22 cellular contexts compared by ENCODE assay signal in the genomic region with DNA sequence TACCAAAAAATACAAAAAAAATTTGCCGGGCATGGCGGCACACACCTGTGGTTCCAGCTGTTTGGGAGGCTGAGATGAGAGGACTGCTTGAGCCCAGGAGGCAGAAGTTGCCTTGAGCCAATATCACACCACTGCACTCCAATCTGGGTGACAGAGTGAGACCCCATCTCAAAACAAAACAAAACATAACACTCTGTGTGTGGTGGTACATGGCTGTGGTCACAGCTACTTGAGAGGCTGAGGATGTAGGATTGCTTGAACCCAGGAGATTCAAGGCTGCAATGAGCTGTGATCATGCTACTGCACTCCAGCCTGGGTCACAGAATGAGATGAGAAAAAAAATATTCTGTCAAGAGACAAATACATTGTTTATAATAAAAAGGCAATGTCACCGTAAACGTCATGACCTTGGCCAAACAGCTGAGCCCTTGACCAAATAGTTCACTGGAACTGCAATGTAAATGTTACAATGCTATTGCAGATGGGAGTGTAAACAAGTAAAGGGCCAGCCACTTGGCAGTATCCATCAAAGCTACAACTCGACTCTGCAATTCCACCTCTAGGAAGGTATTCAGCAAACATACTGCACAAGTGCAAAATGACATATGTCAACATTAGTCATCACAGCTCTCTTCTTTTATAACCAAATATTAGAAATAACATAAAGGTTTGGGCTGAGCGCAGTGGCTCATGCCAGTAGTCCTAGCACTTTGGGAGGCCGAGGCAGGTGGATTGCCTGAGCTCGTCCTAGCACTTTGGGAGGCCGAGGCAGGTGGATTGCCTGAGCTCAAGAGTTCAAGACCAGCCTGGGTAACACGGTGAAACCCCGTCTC. TPM values are rescaled to one million over a fixed set of nuclear protein-coding genes. Genes with fewer than 3 reads are reported as not detected.
A peak's percentile ranks its signal among the peaks of the same experiment; 100 is the strongest.
DNase-seq lines count a peak whose midpoint lies in the region; ATAC-seq and TF ChIP-seq lines count a peak whose summit lies in the region.
"Had no signal": no experiment of that assay in that cellular context is flagged by ENCODE, and none has a peak within 500 bp of the region (broad histone marks: within the 10 kb centered on the region; RNA-seq: fewer than 3 reads in every experiment).

No MANE protein-coding gene starts in this region.

- H3K27ac ChIP-seq in 22Rv1 (peak overlapping the region; percentile 38; the same call in 1 of the 2 replicates), left lung (peak overlapping the region in 1 of 2 donors; percentile 44), testis (no peak overlapping the region), ascending aorta (no peak overlapping the region)
- H3K27ac ChIP-seq: sigmoid colon, SJCRH30 had no signal

- H3K4me3 ChIP-seq in left lung (no peak overlapping the region), testis (no peak overlapping the region), ascending aorta (no peak overlapping the region)
- H3K4me3 ChIP-seq: sigmoid colon, SJCRH30, thoracic aorta had no signal

- peak; percentile 96 for ATAC-seq in left lung
- no peak for ATAC-seq in GM18520 (IDR thresholded peaks at IDR 0.05; ENCODE audit: unreplicated experiment)
- ATAC-seq: activated naive CD8-positive, alpha-beta T cell treated with anti-CD3 and anti-CD28 coated beads, Interleukin-2, amount 50 U/mL, for 24 hours; naive thymus-derived CD4-positive, alpha-beta T cell; stimulated activated effector memory CD8-positive, alpha-beta T cell treated with anti-CD3 and anti-CD28 coated beads, Interleukin-12 subunit alpha, Interleukin-12 subunit beta, amount 100 ng/mL, for 72 hours had no signal

- no peak overlapping the region for H3K27ac Mint-ChIP-seq in endothelial cell (ENCODE audit: unreplicated experiment)
- H3K27ac Mint-ChIP-seq: activated T-helper 2 cell treated with anti-CD3 and anti-CD28 coated beads, Interferon-gamma antibody, Interleukin-2, Interleukin-4, amounts not matched to agents 10 μg/mL and 5 μg/mL and 100 μg/mL, durations not matched to agents 14 hours and 24 hours and 36 hours; naive thymus-derived CD4-positive, alpha-beta T cell; stimulated activated effector memory CD8-positive, alpha-beta T cell treated with anti-CD3 and anti-CD28 coated beads, Interleukin-12 subunit alpha, Interleukin-12 subunit beta, amount 100 ng/mL, for 72 hours had no signal

- H3K27me3 ChIP-seq in left lung (no peaks in the 10 kb centered on the region), testis (no peaks in the 10 kb centered on the region), ascending aorta (no peaks in the 10 kb centered on the region)
- H3K27me3 ChIP-seq: sigmoid colon, SJCRH30 had no signal

- intact Hi-C loops in left lung (cut with DNase I), result no loop called here
- intact Hi-C loops in testis (cut with DNase I; ENCODE audit: low total_unique reads), result no loop called here
- intact Hi-C loops in ascending aorta (cut with DNase I), result no loop called here

- no peak overlapping the region for H3K4me3 Mint-ChIP-seq in endothelial cell (ENCODE audit: unreplicated experiment)
- H3K4me3 Mint-ChIP-seq: activated naive CD8-positive, alpha-beta T cell treated with anti-CD3 and anti-CD28 coated beads, Interleukin-2, amount 50 U/mL, for 24 hours; naive thymus-derived CD4-positive, alpha-beta T cell; stimulated activated effector memory CD8-positive, alpha-beta T cell treated with anti-CD3 and anti-CD28 coated beads, Interleukin-12 subunit alpha, Interleukin-12 subunit beta, amount 100 ng/mL, for 72 hours had no signal

- H3K36me3 Mint-ChIP-seq in endothelial cell (ENCODE audit: low read depth, unreplicated experiment), result peaks cover 4% of the 10 kb centered on the region

- WGBS in testis, 2 donors, result 86 to 91% methylated on average over 11 of the region's 11 CpGs

- H3K9me3 Mint-ChIP-seq in endothelial cell (ENCODE audit: unreplicated experiment), result no peaks in the 10 kb centered on the region
- H3K9me3 Mint-ChIP-seq: activated naive CD8-positive, alpha-beta T cell treated with anti-CD3 and anti-CD28 coated beads, Interleukin-2, amount 50 U/mL, for 24 hours; activated T-helper 2 cell treated with anti-CD3 and anti-CD28 coated beads, Interferon-gamma antibody, Interleukin-2, Interleukin-4, amounts not matched to agents 10 μg/mL and 5 μg/mL and 100 μg/mL, durations not matched to agents 14 hours and 24 hours and 36 hours; naive thymus-derived CD4-positive, alpha-beta T cell; stimulated activated effector memory CD8-positive, alpha-beta T cell treated with anti-CD3 and anti-CD28 coated beads, Interleukin-12 subunit alpha, Interleukin-12 subunit beta, amount 100 ng/mL, for 72 hours had no signal

- H3K4me1 ChIP-seq in left lung (peaks cover 0 to 14% of the 10 kb centered on the region in 2 donors), testis (no peaks in the 10 kb centered on the region), ascending aorta (no peaks in the 10 kb centered on the region)
- H3K4me1 ChIP-seq: sigmoid colon, SJCRH30 had no signal

- H3K36me3 ChIP-seq in left lung, result peaks cover 0 to 71% of the 10 kb centered on the region in 2 donors
- no peaks in the 10 kb centered on the region for H3K36me3 ChIP-seq in testis (ENCODE audit: low read depth, missing control alignments)
- H3K36me3 ChIP-seq in ascending aorta, result peaks cover 23 to 73% of the 10 kb centered on the region in 2 donors

- H3K9me3 ChIP-seq in left lung, result no peaks in the 10 kb centered on the region
- no peaks in the 10 kb centered on the region for H3K9me3 ChIP-seq in testis
- no peaks in the 10 kb centered on the region for H3K9me3 ChIP-seq in ascending aorta
- H3K9me3 ChIP-seq: sigmoid colon, SJCRH30, thoracic aorta had no signal

- DNase-seq in NCI-H2029 (lab: John Stamatoyannopoulos, UW) (peak; percentile 85), SHP77 (lab: John Stamatoyannopoulos, UW) (peak; percentile 1 to 10), left lung (no peak), endothelial cell (ENCODE audit: low spot score) (no peak), testis (no peak), ascending aorta (ENCODE audit: low spot score in 2 of 2) (no peak)
- DNase-seq: activated CD4-positive, alpha-beta T cell treated with anti-CD3 and anti-CD28 coated beads, Interleukin-2, amount 50 U/mL, for 1 hour; activated CD8-positive, alpha-beta memory T cell treated with anti-CD3 and anti-CD28 coated beads, Interleukin-2, amount 50 U/mL, for 4 hours; activated naive CD8-positive, alpha-beta T cell treated with anti-CD3 and anti-CD28 coated beads, Interleukin-2, amount 50 U/mL, for 24 hours; C1 segment of cervical spinal cord; islet precursor cell; mesenchymal stem cell; naive thymus-derived CD4-positive, alpha-beta T cell; NCI-H2081 treated with DMSO at 0.1 percent for 48 hours; NCI-H524 treated with DMSO at 0.1 percent for 48 hours; sigmoid colon; SJCRH30 had no signal

- H3K4me1 Mint-ChIP-seq in endothelial cell (ENCODE audit: unreplicated experiment), result no peaks in the 10 kb centered on the region
- H3K4me1 Mint-ChIP-seq: stimulated activated effector memory CD8-positive, alpha-beta T cell treated with anti-CD3 and anti-CD28 coated beads, Interleukin-12 subunit alpha, Interleukin-12 subunit beta, amount 100 ng/mL, for 72 hours had no signal

- TF ChIP-seq CTCF in 22Rv1 (IDR thresholded peaks at IDR 0.05) (no peak), left lung (IDR thresholded peaks at IDR 0.05) (no peak), endothelial cell (IDR thresholded peaks at IDR 0.05; ENCODE audit: unreplicated experiment) (no peak), testis (IDR thresholded peaks at IDR 0.05) (no peak), ascending aorta (IDR thresholded peaks at IDR 0.05) (no peak)

- H3K27me3 Mint-ChIP-seq in endothelial cell (ENCODE audit: unreplicated experiment), result no peaks in the 10 kb centered on the region
- H3K27me3 Mint-ChIP-seq: activated naive CD8-positive, alpha-beta T cell treated with anti-CD3 and anti-CD28 coated beads, Interleukin-2, amount 50 U/mL, for 24 hours; naive thymus-derived CD4-positive, alpha-beta T cell had no signal

- no peak for TF ChIP-seq POLR2A in testis (IDR thresholded peaks at IDR 0.05)

RNA-seq across cellular contexts. Expression of a gene that starts 16.9 kb away (rescaled TPM):
- total RNA-seq in left lung (10 to 100 TPM; 16.3 to 22.9 TPM), endothelial cell (ENCODE audit: unreplicated experiment) (14.1 TPM), testis (10 to 100 TPM; 55.9 to 76.7 TPM), ascending aorta (16.8 TPM)
- 32.3 TPM for polyA plus RNA-seq in testis (ENCODE audit: insufficient read depth, low read depth, low replicate concordance)

RNA-seq across cellular contexts. Expression of a gene that starts 17.3 kb away (rescaled TPM):
- total RNA-seq in left lung (10 to 100 TPM; 51.9 to 69.3 TPM), endothelial cell (ENCODE audit: unreplicated experiment) (89.1 TPM), testis (100 to 1,000 TPM; 269 to 275 TPM), ascending aorta (51.8 TPM)
- polyA plus RNA-seq in testis (ENCODE audit: insufficient read depth, low read depth, low replicate concordance), result 76.8 TPM

RNA-seq across cellular contexts. Expression of a gene that starts 29.9 kb away (rescaled TPM):
- total RNA-seq in left lung (100 to 1,000 TPM; 125 to 133 TPM), endothelial cell (ENCODE audit: unreplicated experiment) (65.1 TPM), testis (10 to 100 TPM; 60.6 to 71.9 TPM), ascending aorta (10.7 TPM)
- 47.2 TPM for polyA plus RNA-seq in testis (ENCODE audit: insufficient read depth, low read depth, low replicate concordance)

RNA-seq across cellular contexts. Expression of a gene that starts 55.9 kb away (rescaled TPM):
- 10 to 100 TPM; 65.4 to 78.7 TPM for total RNA-seq in left lung
- total RNA-seq in endothelial cell (ENCODE audit: unreplicated experiment), result 91.7 TPM
- 10 to 100 TPM; 65.4 to 79.5 TPM for total RNA-seq in testis
- 115 TPM for polyA plus RNA-seq in testis (ENCODE audit: insufficient read depth, low read depth, low replicate concordance)
- 71.4 TPM for total RNA-seq in ascending aorta

Comparison
In these comparisons a context has a peak if more than half of its experiments do, and no peak if none do; other contexts are left out.
1. DNase-seq: peak in NCI-H2029 (single experiment) and SHP77 (2 of 2); none in left lung (0 of 2), endothelial cell (single experiment), testis (single experiment) and ascending aorta (0 of 2).